Comparison of ENCODE assay signal across 8 cellular contexts in the genomic region with DNA sequence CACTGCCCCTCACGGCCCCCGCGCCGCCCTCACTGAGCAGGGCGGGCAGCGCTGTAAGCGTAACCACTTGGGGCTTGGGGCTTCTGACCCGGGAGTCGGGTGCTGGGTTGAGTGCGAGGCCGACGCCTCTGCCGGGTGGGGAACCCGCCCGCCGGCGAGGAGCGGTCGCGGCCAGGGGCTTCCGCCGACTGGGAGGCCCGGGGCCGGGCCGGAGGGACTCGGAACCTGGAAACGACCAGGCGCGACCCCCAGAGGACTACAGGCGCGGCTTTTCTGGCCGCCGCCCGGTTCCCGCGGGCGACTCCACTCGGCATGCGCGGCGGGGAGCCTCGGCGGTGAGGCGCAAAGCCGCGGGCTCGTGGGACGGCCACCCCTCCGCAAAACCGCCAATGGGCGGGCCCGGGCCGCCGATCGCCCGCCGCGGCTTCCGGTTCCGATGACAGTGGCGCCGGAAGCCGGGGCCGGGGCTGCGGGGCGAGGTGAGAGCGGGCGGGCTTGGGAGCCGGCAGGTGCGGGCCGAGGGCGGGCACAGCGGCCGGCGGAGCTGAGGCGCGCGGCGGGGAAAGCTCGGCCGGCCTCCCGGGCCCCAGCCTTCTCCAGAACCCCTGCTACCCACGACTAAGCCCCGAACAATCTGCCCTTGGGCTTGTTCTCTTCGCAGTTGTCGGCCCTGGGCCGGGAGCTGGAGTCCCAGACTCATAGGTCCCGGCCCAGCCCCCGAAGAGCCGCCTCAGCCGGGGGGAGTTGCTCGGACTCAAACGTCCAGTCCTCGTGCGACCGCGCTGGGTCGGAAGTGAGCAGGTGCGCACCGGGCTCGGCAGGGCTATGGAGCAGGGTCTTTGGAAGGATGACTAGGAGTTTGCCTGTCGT. TPM values are rescaled to one million over a fixed set of nuclear protein-coding genes. Genes with fewer than 3 reads are reported as not detected.
DNase-seq lines count a peak whose midpoint lies in the region; ATAC-seq and TF ChIP-seq lines count a peak whose summit lies in the region.

A gene with protein sequence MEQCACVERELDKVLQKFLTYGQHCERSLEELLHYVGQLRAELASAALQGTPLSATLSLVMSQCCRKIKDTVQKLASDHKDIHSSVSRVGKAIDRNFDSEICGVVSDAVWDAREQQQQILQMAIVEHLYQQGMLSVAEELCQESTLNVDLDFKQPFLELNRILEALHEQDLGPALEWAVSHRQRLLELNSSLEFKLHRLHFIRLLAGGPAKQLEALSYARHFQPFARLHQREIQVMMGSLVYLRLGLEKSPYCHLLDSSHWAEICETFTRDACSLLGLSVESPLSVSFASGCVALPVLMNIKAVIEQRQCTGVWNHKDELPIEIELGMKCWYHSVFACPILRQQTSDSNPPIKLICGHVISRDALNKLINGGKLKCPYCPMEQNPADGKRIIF (plus strand): TSS at position 439 of the 870 bp plus-strand sequence. CDS start 7,106 bp downstream, outside the sequence.

- peak within 1 kb of the TSS; percentile 73 for H3K27ac ChIP-seq in DOHH2 (ENCODE audit: low read depth, low read length)

- H3K27ac Mint-ChIP-seq in natural killer cell = peak within 1 kb of the TSS; percentile 13 to 18

- ATAC-seq in GM21723 (IDR thresholded peaks at IDR 0.05; ENCODE audit: unreplicated experiment) = peak; percentile 80
- peak; percentile 83 to 84 (median 83) for ATAC-seq in natural killer cell
- ATAC-seq in stimulated activated naive CD8-positive, alpha-beta T cell treated with anti-CD3 and anti-CD28 coated beads, Interleukin-15, Interleukin-2, amounts not matched to agents 100 U/mL and 50 U/mL, for 24 hours = peak; percentile 89

- H3K9me2 ChIP-seq in DOHH2 (replicated peaks; ENCODE audit: control insufficient read depth, low read length) = no peaks in the 10 kb centered on the region

- peaks cover 23% of the 10 kb centered on the region for H3F3A ChIP-seq in DOHH2 (ENCODE audit: control insufficient read depth, insufficient read depth)

- no peaks in the 10 kb centered on the region for H3K36me3 Mint-ChIP-seq in natural killer cell

- no peaks in the 10 kb centered on the region for H4K20me1 ChIP-seq in DOHH2 (ENCODE audit: control insufficient read depth, insufficient read depth, low read depth, low read length)

- H3K4me3 Mint-ChIP-seq in natural killer cell = peak within 1 kb of the TSS; percentile 72

- H3K4me1 ChIP-seq in DOHH2 (ENCODE audit: control insufficient read depth, low read length) = peaks cover 32% of the 10 kb centered on the region

- DNase-seq in KG1 (lab: John Stamatoyannopoulos, UW) (peak; percentile 68), SHP77 (lab: John Stamatoyannopoulos, UW) (peak; percentile 80 to 82), fibroblast of peridontal ligament (ENCODE audit: extremely low read depth) (peak; percentile 61), natural killer cell (peak; percentile 80)
- peak; percentile 75 for DNase-seq in activated T-helper 9 cell treated with anti-CD3 and anti-CD28 coated beads, Interleukin-2, amount 50 U/mL, for 16 hours (ENCODE audit: low read depth)
- DNase-seq in stimulated activated naive CD8-positive, alpha-beta T cell treated with anti-CD3 and anti-CD28 coated beads, Interleukin-15, Interleukin-2, amounts not matched to agents 100 U/mL and 50 U/mL, for 24 hours = peak; percentile 88

- H3K4me3 ChIP-seq in DOHH2 (ENCODE audit: low read length) = peak within 1 kb of the TSS; percentile 95

- peak within 1 kb of the TSS; percentile 99 for H3K4me2 ChIP-seq in DOHH2 (ENCODE audit: low read length)

- peaks cover 7 to 26% of the 10 kb centered on the region in 2 donors for H3K4me1 Mint-ChIP-seq in natural killer cell

- H3K27me3 Mint-ChIP-seq in natural killer cell (ENCODE audit: low read depth in 2 of 2) = no peaks in the 10 kb centered on the region

- peaks cover 53% of the 10 kb centered on the region for H3K79me2 ChIP-seq in DOHH2 (ENCODE audit: control insufficient read depth, low read length)

- peaks cover 52% of the 10 kb centered on the region for H3K36me3 ChIP-seq in DOHH2 (ENCODE audit: control insufficient read depth, low read length)

- no peaks in the 10 kb centered on the region for H3K9me3 Mint-ChIP-seq in natural killer cell

- peak; percentile 1 for TF ChIP-seq CTCF in DOHH2 (IDR thresholded peaks at IDR 0.05; ENCODE audit: low read depth, low read length, poor library complexity, severe bottlenecking)
- TF ChIP-seq CTCF in natural killer cell (IDR thresholded peaks at IDR 0.05) = no peak

- intact Hi-C loops in natural killer cell (cut with micrococcal nuclease) = loop anchor here (1.0 kb wide), 1 partner anchor 15 kb away; no protein-coding TSS in a partner anchor

- no peaks in the 10 kb centered on the region for H3K27me3 ChIP-seq in DOHH2 (ENCODE audit: control insufficient read depth, low read length)

- H3K9me3 ChIP-seq in DOHH2 (ENCODE audit: control insufficient read depth, insufficient read depth, low read length) = no peaks in the 10 kb centered on the region

RNA-seq across cellular contexts. Expression of the gene that starts here (rescaled TPM):
- 10 to 100 TPM in 1 of 3 donors, 1 to 10 TPM in 2; 9.2 to 12.7 (median 9.5) TPM for total RNA-seq in natural killer cell

Comparison
In these comparisons a context has a peak if more than half of its experiments do, and no peak if none do; other contexts are left out.
1. Peak in every context shown above with its lines: DNase-seq, ATAC-seq, H3K4me3 ChIP-seq and H3K27ac ChIP-seq.